Comparison of ENCODE assay signal across 9 cellular contexts in genomic region chr15:41944313-41944940, GRCh38. TPM values are rescaled to one million over a fixed set of nuclear protein-coding genes. Genes with fewer than 3 reads are reported as not detected.
DNase-seq lines count a peak whose midpoint lies in the region; ATAC-seq and FAIRE-seq lines count a peak whose summit lies in the region.
"Had no signal": no experiment of that assay in that cellular context is flagged by ENCODE, and none has a peak within 500 bp of the region (broad histone marks: within the 10 kb centered on the region; RNA-seq: fewer than 3 reads in every experiment).

No MANE protein-coding gene starts in this region.

- H3K4me3 Mint-ChIP-seq in activated naive CD4-positive, alpha-beta T cell treated with anti-CD3 and anti-CD28 coated beads for 36 hours = no peak overlapping the region

- H3K27me3 Mint-ChIP-seq in activated naive CD4-positive, alpha-beta T cell treated with anti-CD3 and anti-CD28 coated beads for 36 hours (ENCODE audit: low read depth) = no peaks in the 10 kb centered on the region

- no peak for DNase-seq in activated naive CD4-positive, alpha-beta T cell treated with anti-CD3 and anti-CD28 coated beads for 36 hours
- no peak for DNase-seq in activated naive CD4-positive, alpha-beta T cell treated with anti-CD3 and anti-CD28 coated beads, Interleukin-2, amount 50 U/mL, for 72 hours (ENCODE audit: low spot score in 2 of 2)
- DNase-seq in stimulated activated CD4-positive, alpha-beta T cell treated with anti-CD3 and anti-CD28 coated beads, Interleukin-4, amount 100 ng/mL, for 24 hours = no peak
- no peak for DNase-seq in G401 (ENCODE audit: low spot score)
- DNase-seq: NCI-H2227 treated with DMSO at 0.1 percent for 48 hours had no signal

- 35 to 66% methylated on average over 3 to 6 of the region's 8 CpGs for WGBS in mesodermal cell (ENCODE audit: insufficient coverage in 2 of 2), 2 experiments

- H3K27ac ChIP-seq in mesodermal cell (ENCODE audit: low read depth, low read length, severe bottlenecking) = peak overlapping the region; percentile 99

- CTCF ChIA-PET in activated naive CD4-positive, alpha-beta T cell treated with anti-CD3 and anti-CD28 coated beads for 36 hours (lab: Charles Lee) = no interaction called here

- no peak overlapping the region for H3K4me3 ChIP-seq in mesodermal cell (ENCODE audit: extremely low read depth, insufficient read depth, low read length, poor library complexity, severe bottlenecking)

- FAIRE-seq in endometrium (lab: Jason Lieb, UNC) = peak; percentile 68

- H3K9me3 ChIP-seq in mesodermal cell (ENCODE audit: control insufficient read depth, low read length) = peaks cover 4% of the 10 kb centered on the region

- peak overlapping the region; percentile 17 for H3K27ac Mint-ChIP-seq in activated naive CD4-positive, alpha-beta T cell treated with anti-CD3 and anti-CD28 coated beads for 36 hours
- peak overlapping the region in 1 of 2 donors; percentile 20 for H3K27ac Mint-ChIP-seq in activated naive CD4-positive, alpha-beta T cell treated with anti-CD3 and anti-CD28 coated beads, Interleukin-2, amount 50 U/mL, for 72 hours

- peaks cover 15% of the 10 kb centered on the region for H3K36me3 Mint-ChIP-seq in activated naive CD4-positive, alpha-beta T cell treated with anti-CD3 and anti-CD28 coated beads for 36 hours (ENCODE audit: low read depth)
- peaks cover 9 to 24% of the 10 kb centered on the region in 2 donors for H3K36me3 Mint-ChIP-seq in activated naive CD4-positive, alpha-beta T cell treated with anti-CD3 and anti-CD28 coated beads, Interleukin-2, amount 50 U/mL, for 72 hours

- H3K9me3 Mint-ChIP-seq in activated naive CD4-positive, alpha-beta T cell treated with anti-CD3 and anti-CD28 coated beads for 36 hours = no peaks in the 10 kb centered on the region
- H3K9me3 Mint-ChIP-seq in activated naive CD4-positive, alpha-beta T cell treated with anti-CD3 and anti-CD28 coated beads, Interleukin-2, amount 50 U/mL, for 72 hours = no peaks in the 10 kb centered on the region

- in situ Hi-C loops in G401 (cut with HindIII; ENCODE audit: low sequenced_read_pairs) = no loop called here

- no peak for ATAC-seq in activated naive CD4-positive, alpha-beta T cell treated with anti-CD3 and anti-CD28 coated beads, Interleukin-2, amount 50 U/mL, for 72 hours
- ATAC-seq in GM19452 (IDR thresholded peaks at IDR 0.05; ENCODE audit: unreplicated experiment) (no peak), HG03520 (IDR thresholded peaks at IDR 0.05; ENCODE audit: unreplicated experiment) (no peak)

- intact Hi-C loops in activated naive CD4-positive, alpha-beta T cell treated with anti-CD3 and anti-CD28 coated beads for 36 hours (cut with micrococcal nuclease) = no loop called here

- H3K36me3 ChIP-seq in mesodermal cell (ENCODE audit: control insufficient read depth, insufficient read depth, low read length) = peaks cover 37% of the 10 kb centered on the region

- peaks cover 78% of the 10 kb centered on the region for H3K4me1 ChIP-seq in mesodermal cell (ENCODE audit: control insufficient read depth, insufficient read depth, low read length, poor library complexity, severe bottlenecking)

- H3K4me1 Mint-ChIP-seq in activated naive CD4-positive, alpha-beta T cell treated with anti-CD3 and anti-CD28 coated beads for 36 hours (ENCODE audit: low read depth) = peaks cover 14% of the 10 kb centered on the region

RNA-seq across cellular contexts. Expression of gene EHD4, which starts 27.9 kb away (rescaled TPM):
- total RNA-seq in activated naive CD4-positive, alpha-beta T cell treated with anti-CD3 and anti-CD28 coated beads for 36 hours = 10 to 100 TPM; 30.1 to 31.8 TPM
- 10 to 100 TPM; 25.3 to 60.0 TPM for total RNA-seq in activated naive CD4-positive, alpha-beta T cell treated with anti-CD3 and anti-CD28 coated beads, Interleukin-2, amount 50 U/mL, for 72 hours
- polyA plus RNA-seq in mesodermal cell (2013, experiment 1 of 2) = 23.0 TPM
- polyA plus RNA-seq in mesodermal cell (2013, experiment 2 of 2) = 19.8 TPM
- total RNA-seq in G401 (2014; rRNA removed; shearing (Covaris generic)) = 7.3 and 8.8 TPM in 2 replicates

RNA-seq across cellular contexts. Expression of gene SPTBN5, which starts 50.6 kb away (rescaled TPM):
- under 1 TPM; 0.17 to 0.32 TPM for total RNA-seq in activated naive CD4-positive, alpha-beta T cell treated with anti-CD3 and anti-CD28 coated beads for 36 hours
- 1 to 10 TPM in 1 of 2 donors, under 1 TPM in 1; 0.55 to 1.4 TPM for total RNA-seq in activated naive CD4-positive, alpha-beta T cell treated with anti-CD3 and anti-CD28 coated beads, Interleukin-2, amount 50 U/mL, for 72 hours
- polyA plus RNA-seq in mesodermal cell (2013, experiment 1 of 2) = 0.52 TPM
- polyA plus RNA-seq in mesodermal cell (2013, experiment 2 of 2) = 0.30 TPM
- total RNA-seq in G401 (2014; rRNA removed; shearing (Covaris generic)) = 0.37 and 3.5 TPM in 2 replicates
